ENCODE assay signal across 13 cellular contexts in genomic region chr7:150383710-150384397, GRCh38. TPM values are rescaled to one million over a fixed set of nuclear protein-coding genes. Genes with fewer than 3 reads are reported as not detected.
DNase-seq lines count a peak whose midpoint lies in the region; ATAC-seq and TF ChIP-seq lines count a peak whose summit lies in the region.
"Had no signal": no experiment of that assay in that cellular context is flagged by ENCODE, and none has a peak within 500 bp of the region (broad histone marks: within the 10 kb centered on the region; RNA-seq: fewer than 3 reads in every experiment).

No MANE protein-coding gene starts in this region.

- H3K36me3 ChIP-seq in upper lobe of right lung = no peaks in the 10 kb centered on the region

- DNase-seq in natural killer cell treated with Interleukin-12 subunit alpha and Interleukin-12 subunit beta and Interleukin-15 and Interleukin-18, amount 100 ng/mL, for 72 hours (ENCODE audit: low spot score) = peak; percentile 61
- DNase-seq in natural killer cell (no peak), WTC11 (ENCODE audit: low spot score) (peak; percentile 96), left lobe of liver (ENCODE audit: low spot score) (peak; percentile 75), upper lobe of right lung (peak; percentile 58), NCI-H446 (lab: John Stamatoyannopoulos, UW) (no peak), DMS153 treated with DMSO at 0.1 percent for 48 hours (lab: John Stamatoyannopoulos, UW; ENCODE audit: unreplicated experiment) (no peak)
- no peak for DNase-seq in activated CD4-positive, alpha-beta T cell treated with anti-CD3 and anti-CD28 coated beads for 4 hours
- DNase-seq: erythroblast, KBM-7 had no signal

- TF ChIP-seq CTCF in natural killer cell (IDR thresholded peaks at IDR 0.05) = no peak
- no peak for TF ChIP-seq CTCF in WTC11 (IDR thresholded peaks at IDR 0.05)
- no peak for TF ChIP-seq CTCF in upper lobe of right lung (IDR thresholded peaks at IDR 0.05)

- H3K4me3 Mint-ChIP-seq in natural killer cell treated with Interleukin-12 subunit alpha and Interleukin-12 subunit beta and Interleukin-15 and Interleukin-18, amount 100 ng/mL, for 72 hours = no peak overlapping the region
- H3K4me3 Mint-ChIP-seq in natural killer cell (no peak overlapping the region), WTC11 (peak overlapping the region; percentile 45)
- H3K4me3 Mint-ChIP-seq: B cell had no signal

- no peaks in the 10 kb centered on the region for H3K9me3 Mint-ChIP-seq in natural killer cell treated with Interleukin-12 subunit alpha and Interleukin-12 subunit beta and Interleukin-15 and Interleukin-18, amount 100 ng/mL, for 72 hours
- H3K9me3 Mint-ChIP-seq in natural killer cell (no peaks in the 10 kb centered on the region), WTC11 (no peaks in the 10 kb centered on the region)

- peaks cover 15% of the 10 kb centered on the region for H3K4me1 ChIP-seq in upper lobe of right lung

- no peak overlapping the region for H3K27ac ChIP-seq in upper lobe of right lung

- no peaks in the 10 kb centered on the region for H3K27me3 Mint-ChIP-seq in natural killer cell treated with Interleukin-12 subunit alpha and Interleukin-12 subunit beta and Interleukin-15 and Interleukin-18, amount 100 ng/mL, for 72 hours
- no peaks in the 10 kb centered on the region for H3K27me3 Mint-ChIP-seq in natural killer cell (ENCODE audit: low read depth in 2 of 2)
- H3K27me3 Mint-ChIP-seq in WTC11 (ENCODE audit: low read depth) = no peaks in the 10 kb centered on the region
- H3K27me3 Mint-ChIP-seq: B cell had no signal

- H3K9me3 ChIP-seq in upper lobe of right lung = no peaks in the 10 kb centered on the region

- H3K36me3 Mint-ChIP-seq in natural killer cell treated with Interleukin-12 subunit alpha and Interleukin-12 subunit beta and Interleukin-15 and Interleukin-18, amount 100 ng/mL, for 72 hours = no peaks in the 10 kb centered on the region
- no peaks in the 10 kb centered on the region for H3K36me3 Mint-ChIP-seq in natural killer cell
- peaks cover 18% of the 10 kb centered on the region for H3K36me3 Mint-ChIP-seq in WTC11

- CTCF ChIA-PET in WTC11 (lab: Charles Lee) = interaction anchor here (0.6 to 5.1 kb wide), 19 partner anchors 10 to 65 kb away, joined by 3 to 33 read pairs (median 4); partner anchors contain the start of gene REPIN1

- POLR2A ChIA-PET in WTC11 (lab: Charles Lee) = interaction anchor here (0.7 to 3.1 kb wide), 14 partner anchors 10 to 54 kb away, joined by 3 to 50 read pairs (median 4); partner anchors contain the start of gene REPIN1

- intact Hi-C loops in natural killer cell (cut with micrococcal nuclease) = no loop called here
- intact Hi-C loops in upper lobe of right lung (cut with DNase I) = no loop called here

- H3K4me3 ChIP-seq in upper lobe of right lung = no peak overlapping the region

- H3K27me3 ChIP-seq in upper lobe of right lung = no peaks in the 10 kb centered on the region

- H3K4me1 Mint-ChIP-seq in natural killer cell treated with Interleukin-12 subunit alpha and Interleukin-12 subunit beta and Interleukin-15 and Interleukin-18, amount 100 ng/mL, for 72 hours (ENCODE audit: low read depth in 2 of 2) = peaks cover 10 to 15% of the 10 kb centered on the region in 2 donors
- H3K4me1 Mint-ChIP-seq in natural killer cell (peaks cover 18 to 20% of the 10 kb centered on the region in 2 donors), WTC11 (peaks cover 80% of the 10 kb centered on the region)

- no peak overlapping the region for H3K27ac Mint-ChIP-seq in natural killer cell treated with Interleukin-12 subunit alpha and Interleukin-12 subunit beta and Interleukin-15 and Interleukin-18, amount 100 ng/mL, for 72 hours
- H3K27ac Mint-ChIP-seq in natural killer cell = no peak overlapping the region
- H3K27ac Mint-ChIP-seq in WTC11 = peak overlapping the region; percentile 97

- no peak for ATAC-seq in natural killer cell treated with Interleukin-12 subunit alpha and Interleukin-12 subunit beta and Interleukin-15 and Interleukin-18, amount 100 ng/mL, for 72 hours
- ATAC-seq in natural killer cell (no peak), WTC11 (peak; percentile 74), left lobe of liver (peak; percentile 56), upper lobe of right lung (no peak)
- ATAC-seq: right cardiac atrium had no signal

TF ChIP-seq in WTC11, 78 proteins besides CTCF, POLR2A, EP300 and RAD21 (continues in another document):
- TF ChIP-seq ZNF121 (CRISPR knock-in tag; IDR thresholded peaks at IDR 0.05) = no peak
- TF ChIP-seq NFYB (CRISPR knock-in tag; conservative IDR thresholded peaks at IDR 0.05; ENCODE audit: low read depth) = no peak
- TF ChIP-seq, protein P1, sequence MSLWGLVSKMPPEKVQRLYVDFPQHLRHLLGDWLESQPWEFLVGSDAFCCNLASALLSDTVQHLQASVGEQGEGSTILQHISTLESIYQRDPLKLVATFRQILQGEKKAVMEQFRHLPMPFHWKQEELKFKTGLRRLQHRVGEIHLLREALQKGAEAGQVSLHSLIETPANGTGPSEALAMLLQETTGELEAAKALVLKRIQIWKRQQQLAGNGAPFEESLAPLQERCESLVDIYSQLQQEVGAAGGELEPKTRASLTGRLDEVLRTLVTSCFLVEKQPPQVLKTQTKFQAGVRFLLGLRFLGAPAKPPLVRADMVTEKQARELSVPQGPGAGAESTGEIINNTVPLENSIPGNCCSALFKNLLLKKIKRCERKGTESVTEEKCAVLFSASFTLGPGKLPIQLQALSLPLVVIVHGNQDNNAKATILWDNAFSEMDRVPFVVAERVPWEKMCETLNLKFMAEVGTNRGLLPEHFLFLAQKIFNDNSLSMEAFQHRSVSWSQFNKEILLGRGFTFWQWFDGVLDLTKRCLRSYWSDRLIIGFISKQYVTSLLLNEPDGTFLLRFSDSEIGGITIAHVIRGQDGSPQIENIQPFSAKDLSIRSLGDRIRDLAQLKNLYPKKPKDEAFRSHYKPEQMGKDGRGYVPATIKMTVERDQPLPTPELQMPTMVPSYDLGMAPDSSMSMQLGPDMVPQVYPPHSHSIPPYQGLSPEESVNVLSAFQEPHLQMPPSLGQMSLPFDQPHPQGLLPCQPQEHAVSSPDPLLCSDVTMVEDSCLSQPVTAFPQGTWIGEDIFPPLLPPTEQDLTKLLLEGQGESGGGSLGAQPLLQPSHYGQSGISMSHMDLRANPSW (CRISPR knock-in tag; conservative IDR thresholded peaks at IDR 0.05; ENCODE audit: low read depth) = peak; percentile 70; the same call in 1 of the 2 replicates
- TF ChIP-seq HMGA2 (CRISPR knock-in tag; IDR thresholded peaks at IDR 0.05) = no peak
- no peak for TF ChIP-seq ZNF671 (CRISPR knock-in tag; IDR thresholded peaks at IDR 0.05)
- TF ChIP-seq ZNF416 (CRISPR knock-in tag; IDR thresholded peaks at IDR 0.05) = no peak
- TF ChIP-seq CBFB (CRISPR knock-in tag; IDR thresholded peaks at IDR 0.05; ENCODE audit: low read depth) = peak; percentile 94
- no peak for TF ChIP-seq ZNF317 (CRISPR knock-in tag; IDR thresholded peaks at IDR 0.05; ENCODE audit: borderline replicate concordance, low read depth)
- TF ChIP-seq FOXP1 (CRISPR knock-in tag; IDR thresholded peaks at IDR 0.05; ENCODE audit: borderline replicate concordance) = peak; percentile 75; the same call in 1 of the 2 replicates
- no peak for TF ChIP-seq USF1 (CRISPR knock-in tag; IDR thresholded peaks at IDR 0.05)
- no peak for TF ChIP-seq ZNF512 (CRISPR knock-in tag; IDR thresholded peaks at IDR 0.05; ENCODE audit: borderline replicate concordance)
- no peak for TF ChIP-seq SMAD3 (CRISPR knock-in tag; IDR thresholded peaks at IDR 0.05; ENCODE audit: borderline replicate concordance)
- no peak for TF ChIP-seq NR2C2 (CRISPR knock-in tag; IDR thresholded peaks at IDR 0.05)
- TF ChIP-seq NFATC4 (CRISPR knock-in tag; IDR thresholded peaks at IDR 0.05) = no peak
- no peak for TF ChIP-seq NR1H2 (CRISPR knock-in tag; IDR thresholded peaks at IDR 0.05)
- TF ChIP-seq ELF4 (CRISPR knock-in tag; IDR thresholded peaks at IDR 0.05; ENCODE audit: low read depth) = no peak
- TF ChIP-seq JUN (CRISPR knock-in tag; IDR thresholded peaks at IDR 0.05) = no peak
- peak; percentile 70; the same call in 1 of the 2 replicates for TF ChIP-seq CREM (CRISPR knock-in tag; IDR thresholded peaks at IDR 0.05)
- no peak for TF ChIP-seq OVOL2 (CRISPR knock-in tag; IDR thresholded peaks at IDR 0.05; ENCODE audit: borderline replicate concordance)

RNA-seq across cellular contexts. Expression of gene ZNF775, which starts 4.7 kb away (rescaled TPM):
- total RNA-seq in natural killer cell treated with Interleukin-12 subunit alpha and Interleukin-12 subunit beta and Interleukin-15 and Interleukin-18, amount 100 ng/mL, for 72 hours = 1 to 10 TPM; 4.0 to 5.1 TPM
- total RNA-seq in natural killer cell (1 to 10 TPM; 1.3 to 2.7 (median 1.6) TPM), WTC11 (2021) (24.1 to 26.6 TPM (median 25.4 TPM) in 3 replicates), left lobe of liver (0.88 TPM), upper lobe of right lung (4.4 TPM)

RNA-seq across cellular contexts. Expression of gene REPIN1, which starts 15.2 kb away (rescaled TPM):
- total RNA-seq in natural killer cell treated with Interleukin-12 subunit alpha and Interleukin-12 subunit beta and Interleukin-15 and Interleukin-18, amount 100 ng/mL, for 72 hours = 10 to 100 TPM; 53.9 to 84.2 TPM
- total RNA-seq in natural killer cell (10 to 100 TPM; 58.9 to 79.4 (median 76.5) TPM), WTC11 (2021) (105 to 130 TPM (median 112 TPM) in 3 replicates), left lobe of liver (93.5 TPM), upper lobe of right lung (93.7 TPM)

RNA-seq across cellular contexts. Expression of gene RARRES2, which starts 42.4 kb away (rescaled TPM):
- not detected for total RNA-seq in natural killer cell treated with Interleukin-12 subunit alpha and Interleukin-12 subunit beta and Interleukin-15 and Interleukin-18, amount 100 ng/mL, for 72 hours
- total RNA-seq in natural killer cell (not detected), WTC11 (2021) (193 to 230 TPM (median 197 TPM) in 3 replicates), left lobe of liver (852 TPM), upper lobe of right lung (259 TPM)
- total RNA-seq: activated CD8-positive, alpha-beta memory T cell treated with anti-CD3 and anti-CD28 coated beads for 36 hours; B cell had no signal

Comparison
In these comparisons a context has a peak if more than half of its experiments do, and no peak if none do; other contexts are left out.
1. DNase-seq: peak in natural killer cell treated with Interleukin-12 subunit alpha and Interleukin-12 subunit beta and Interleukin-15 and Interleukin-18, amount 100 ng/mL, for 72 hours (single experiment), WTC11 (single experiment), left lobe of liver (single experiment) and upper lobe of right lung (single experiment); none in natural killer cell (single experiment), activated CD4-positive, alpha-beta T cell treated with anti-CD3 and anti-CD28 coated beads for 4 hours (0 of 2), NCI-H446 (0 of 2) and DMS153 treated with DMSO at 0.1 percent for 48 hours (single experiment).
2. ATAC-seq: peak in WTC11 (single experiment) and left lobe of liver (single experiment); none in natural killer cell treated with Interleukin-12 subunit alpha and Interleukin-12 subunit beta and Interleukin-15 and Interleukin-18, amount 100 ng/mL, for 72 hours (0 of 2), natural killer cell (0 of 3) and upper lobe of right lung (single experiment).
3. RNA of gene RARRES2, which starts 42.4 kb away (total RNA-seq): 852 TPM in left lobe of liver (single experiment), 259 TPM in upper lobe of right lung (single experiment) and 193 to 230 TPM in WTC11; not detected in natural killer cell treated with Interleukin-12 subunit alpha and Interleukin-12 subunit beta and Interleukin-15 and Interleukin-18, amount 100 ng/mL, for 72 hours and not detected in natural killer cell; every median in the first group is over 100 times any median in the second.